In the genomic region with DNA sequence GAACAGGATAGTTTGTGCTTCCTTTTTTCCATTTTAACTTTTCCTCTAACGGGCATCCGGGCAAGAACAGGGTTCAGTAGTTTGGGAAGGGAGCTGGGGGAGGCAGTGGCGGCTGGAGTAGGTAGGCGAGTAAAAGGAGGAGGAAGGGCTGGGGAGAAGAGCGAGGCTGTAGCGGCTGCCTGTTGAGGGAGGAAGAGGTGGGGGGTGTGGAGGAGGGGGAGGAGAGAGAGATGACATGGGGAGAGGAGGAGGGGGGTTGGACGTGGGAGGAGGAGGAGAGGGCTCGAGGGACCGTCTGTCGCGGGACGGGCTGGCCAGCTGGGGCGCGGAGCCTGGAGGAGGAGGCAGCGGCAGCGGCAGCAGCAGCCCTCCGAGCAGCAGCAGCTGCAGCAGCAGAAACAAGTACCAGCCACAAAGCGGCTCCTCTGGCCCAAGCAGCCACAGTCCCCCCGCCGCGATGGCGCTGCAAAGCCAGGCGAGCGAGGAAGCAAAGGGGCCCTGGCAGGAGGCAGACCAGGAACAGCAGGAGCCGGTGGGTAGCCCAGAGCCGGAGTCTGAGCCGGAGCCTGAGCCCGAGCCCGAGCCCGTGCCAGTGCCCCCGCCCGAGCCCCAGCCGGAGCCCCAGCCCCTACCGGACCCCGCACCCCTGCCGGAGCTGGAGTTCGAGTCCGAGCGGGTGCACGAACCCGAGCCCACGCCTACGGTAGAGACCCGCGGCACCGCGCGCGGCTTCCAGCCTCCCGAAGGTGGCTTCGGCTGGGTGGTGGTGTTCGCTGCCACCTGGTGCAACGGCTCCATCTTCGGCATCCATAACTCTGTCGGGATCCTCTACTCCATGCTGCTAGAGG, we compare ENCODE assay signal across 8 cellular contexts. TPM values are rescaled to one million over a fixed set of nuclear protein-coding genes. Genes with fewer than 3 reads are reported as not detected.
DNase-seq lines count a peak whose midpoint lies in the region; ATAC-seq and TF ChIP-seq lines count a peak whose summit lies in the region.

A gene (plus strand): TSS at position 313 of the 848 bp plus-strand sequence. CDS start 145 bp downstream, at position 458.

- CTCF ChIA-PET in activated naive CD4-positive, alpha-beta T cell treated with anti-CD3 and anti-CD28 coated beads, Interleukin-2, amount 10 ng/mL, durations not matched to agents 7 days and 5 days (lab: Charles Lee) = no interaction called here

- H3K9me3 ChIP-seq in tibial artery = no peaks in the 10 kb centered on the region

- no peak within 1 kb of the TSS for H3K27ac Mint-ChIP-seq in activated naive CD4-positive, alpha-beta T cell treated with anti-CD3 and anti-CD28 coated beads, Interleukin-2, amount 10 ng/mL, durations not matched to agents 7 days and 5 days
- H3K27ac Mint-ChIP-seq in natural killer cell = no peak within 1 kb of the TSS

- in situ Hi-C loops in ACHN (cut with HindIII; ENCODE audit: low pct_ligation_motif_present, low pct_unique_long_range_greater_than_20kb, low sequenced_read_pairs) = no loop called here

- H3K36me3 ChIP-seq in tibial artery = no peaks in the 10 kb centered on the region

- peak; percentile 53 for ATAC-seq in GM19351 (IDR thresholded peaks at IDR 0.05; ENCODE audit: unreplicated experiment)
- peak; percentile 49 to 52 (median 50) for ATAC-seq in natural killer cell
- no peak for ATAC-seq in GM21786 (IDR thresholded peaks at IDR 0.05; ENCODE audit: unreplicated experiment)

- TF ChIP-seq CTCF in foreskin fibroblast (IDR thresholded peaks at IDR 0.05; ENCODE audit: low read depth, low read length) = no peak
- TF ChIP-seq CTCF in natural killer cell (IDR thresholded peaks at IDR 0.05) = no peak
- no peak for TF ChIP-seq CTCF in tibial artery (IDR thresholded peaks at IDR 0.05)

- intact Hi-C loops in natural killer cell (cut with micrococcal nuclease) (no loop called here), tibial artery (cut with DNase I; ENCODE audit: low total_unique reads) (loop anchor here (10.0 kb wide), 1 partner anchor 113 kb away; no protein-coding TSS in a partner anchor)

- peak within 1 kb of the TSS; percentile 62 for H3K4me3 Mint-ChIP-seq in activated naive CD4-positive, alpha-beta T cell treated with anti-CD3 and anti-CD28 coated beads, Interleukin-2, amount 10 ng/mL, durations not matched to agents 7 days and 5 days
- peak within 1 kb of the TSS; percentile 90 for H3K4me3 Mint-ChIP-seq in natural killer cell

- no peaks in the 10 kb centered on the region for H3K9me3 Mint-ChIP-seq in activated naive CD4-positive, alpha-beta T cell treated with anti-CD3 and anti-CD28 coated beads, Interleukin-2, amount 10 ng/mL, durations not matched to agents 7 days and 5 days
- no peaks in the 10 kb centered on the region for H3K9me3 Mint-ChIP-seq in natural killer cell

- peaks cover 0 to 12% (median 3%) of the 10 kb centered on the region in 4 donors for H3K4me1 ChIP-seq in tibial artery

- peaks cover 63% of the 10 kb centered on the region for H3K27me3 Mint-ChIP-seq in activated naive CD4-positive, alpha-beta T cell treated with anti-CD3 and anti-CD28 coated beads, Interleukin-2, amount 10 ng/mL, durations not matched to agents 7 days and 5 days
- peaks cover 27 to 44% of the 10 kb centered on the region in 2 donors for H3K27me3 Mint-ChIP-seq in natural killer cell (ENCODE audit: low read depth in 2 of 2)

- H3K27me3 ChIP-seq in tibial artery = no peaks in the 10 kb centered on the region

- peaks cover 9% of the 10 kb centered on the region for H3K4me1 Mint-ChIP-seq in activated naive CD4-positive, alpha-beta T cell treated with anti-CD3 and anti-CD28 coated beads, Interleukin-2, amount 10 ng/mL, durations not matched to agents 7 days and 5 days
- peaks cover 0 to 27% of the 10 kb centered on the region in 2 donors for H3K4me1 Mint-ChIP-seq in natural killer cell

- H3K27ac ChIP-seq in tibial artery = peak within 1 kb of the TSS; percentile 97

- DNase-seq in ACHN (peak; percentile 19), NCI-H82 treated with DMSO at 0.1 percent for 48 hours (lab: John Stamatoyannopoulos, UW; ENCODE audit: unreplicated experiment) (peak; percentile 67), foreskin fibroblast (peak; percentile 81 to 91), natural killer cell (peak; percentile 14), tibial artery (peak; percentile 81 to 90)
- peak; percentile 40 for DNase-seq in activated naive CD4-positive, alpha-beta T cell treated with anti-CD3 and anti-CD28 coated beads, Interleukin-2, amount 10 ng/mL, durations not matched to agents 7 days and 5 days

- H3K4me3 ChIP-seq in foreskin fibroblast (ENCODE audit: low read depth in 1 of 2, low read length in 2 of 2) (peak within 1 kb of the TSS; percentile 60 to 67), tibial artery (peak within 1 kb of the TSS; percentile 58 to 70)

- H3K36me3 Mint-ChIP-seq in activated naive CD4-positive, alpha-beta T cell treated with anti-CD3 and anti-CD28 coated beads, Interleukin-2, amount 10 ng/mL, durations not matched to agents 7 days and 5 days = no peaks in the 10 kb centered on the region
- no peaks in the 10 kb centered on the region for H3K36me3 Mint-ChIP-seq in natural killer cell

RNA-seq across cellular contexts. Expression of the gene that starts here (rescaled TPM):
- total RNA-seq in natural killer cell = not detected

Comparison
In these comparisons a context has a peak if more than half of its experiments do, and no peak if none do; other contexts are left out.
1. Peak in DNase-seq and ATAC-seq in natural killer cell; RNA of the gene not detected or under 1 TPM.
2. DNase-seq: peak in every context shown above with its lines; median percentile 86 in foreskin fibroblast; 86 in tibial artery; 67 in NCI-H82 treated with DMSO at 0.1 percent for 48 hours; 40 in activated naive CD4-positive, alpha-beta T cell treated with anti-CD3 and anti-CD28 coated beads, Interleukin-2, amount 10 ng/mL, durations not matched to agents 7 days and 5 days; 19 in ACHN; 14 in natural killer cell.